Comparison of ENCODE assay signal across 14 cellular contexts in the genomic region with DNA sequence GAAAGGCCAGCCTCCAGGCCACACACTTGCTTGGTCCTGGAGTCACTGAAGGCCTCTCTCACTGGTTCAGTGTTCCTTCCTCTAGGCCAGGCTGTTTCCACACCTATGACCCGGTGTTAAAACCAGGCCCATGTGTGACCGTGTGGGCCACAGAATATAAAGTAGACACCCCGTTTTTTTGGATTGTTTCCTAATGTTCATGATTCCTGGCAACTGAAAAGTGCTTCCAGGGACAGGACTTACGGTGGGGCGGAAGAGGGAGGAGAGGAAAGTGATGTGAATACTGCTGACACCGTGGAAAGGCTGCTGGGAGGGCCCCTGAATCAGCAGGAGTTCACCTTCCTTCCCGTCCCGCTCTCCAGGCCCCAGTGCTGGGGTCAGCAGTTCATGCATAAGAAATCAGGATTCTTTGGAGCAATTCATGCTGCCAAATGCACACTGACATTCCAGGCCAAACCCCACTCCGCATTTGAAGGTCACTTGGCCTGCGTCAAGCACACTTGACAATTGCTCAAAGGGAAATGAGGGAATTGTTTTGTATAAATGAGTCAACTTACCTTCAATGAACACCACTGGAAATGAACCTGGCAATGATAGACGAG.
DNase-seq lines count a peak whose midpoint lies in the region; ATAC-seq and TF ChIP-seq lines count a peak whose summit lies in the region.
"Had no signal": no experiment of that assay in that cellular context is flagged by ENCODE, and none has a peak within 500 bp of the region (broad histone marks: within the 10 kb centered on the region; RNA-seq: fewer than 3 reads in every experiment).

No MANE protein-coding gene starts in this region.

- no peaks in the 10 kb centered on the region for H3K27me3 ChIP-seq in right lobe of liver
- H3K27me3 ChIP-seq: vagina had no signal

- no peaks in the 10 kb centered on the region for H3K9me3 ChIP-seq in right lobe of liver
- H3K9me3 ChIP-seq: vagina had no signal

- H3K36me3 ChIP-seq in right lobe of liver = no peaks in the 10 kb centered on the region
- H3K36me3 ChIP-seq: vagina had no signal

- peaks cover 0 to 14% (median 5%) of the 10 kb centered on the region in 4 donors for H3K4me1 ChIP-seq in right lobe of liver
- H3K4me1 ChIP-seq: vagina had no signal

- TF ChIP-seq CTCF in right lobe of liver (IDR thresholded peaks at IDR 0.05) = no peak

- ATAC-seq in right lobe of liver = peak; percentile 59 to 73 (median 68)
- ATAC-seq in sciatic nerve = peak; percentile 62
- no peak for ATAC-seq in GM21528 (IDR thresholded peaks at IDR 0.05; ENCODE audit: low FRiP score, unreplicated experiment)
- no peak for ATAC-seq in HG03025 (IDR thresholded peaks at IDR 0.05; ENCODE audit: low FRiP score, unreplicated experiment)
- ATAC-seq: activated T-cell treated with anti-CD3 and anti-CD28 coated beads, Interleukin-2, amount 50 U/mL, for 72 hours; stimulated activated naive B cell treated with anti-CD40 and anti-IgM and Interleukin-4, amounts not matched to agents 10 μg/mL and 1 μg/mL and 100 μg/mL, for 72 hours had no signal

- DNase-seq in HEK293T (ENCODE audit: extremely low spot score) = no peak
- peak; percentile 69 for DNase-seq in glomerular endothelial cell (ENCODE audit: extremely low read depth, low read depth, low spot score)
- peak; percentile 58 to 72 (median 67) for DNase-seq in right lobe of liver
- no peak for DNase-seq in sciatic nerve (ENCODE audit: low spot score)
- no peak for DNase-seq in T-helper 1 cell
- DNase-seq in NCI-H146 treated with DMSO at 0.1 percent for 48 hours (lab: John Stamatoyannopoulos, UW; ENCODE audit: unreplicated experiment) = no peak
- DNase-seq: activated CD4-positive, alpha-beta T cell treated with anti-CD3 and anti-CD28 coated beads, Interleukin-2, amount 50 U/mL, for 1 hour; activated T-cell treated with anti-CD3 and anti-CD28 coated beads, Interleukin-2, amount 50 U/mL, for 72 hours; NCI-H2171 treated with DMSO at 0.1 percent for 48 hours; SHP77 treated with DMSO at 0.1 percent for 48 hours; stimulated activated naive B cell treated with anti-CD40 and anti-IgM and Interleukin-4, amounts not matched to agents 10 μg/mL and 1 μg/mL and 100 μg/mL, for 72 hours had no signal

- intact Hi-C loops in right lobe of liver (cut with DNase I) (no loop called here), sciatic nerve (cut with DNase I) (no loop called here)

- POLR2A ChIA-PET in HEK293T (lab: Yijun Ruan, JAX) = no interaction called here

- no peak overlapping the region for H3K4me3 ChIP-seq in right lobe of liver
- H3K4me3 ChIP-seq: vagina had no signal

- no peak for TF ChIP-seq POLR2A in right lobe of liver (IDR thresholded peaks at IDR 0.05)

- H3K27ac ChIP-seq in right lobe of liver = peak overlapping the region in 2 of 3 donors; percentile 18 to 60
- H3K27ac ChIP-seq: vagina had no signal

- CTCF ChIA-PET in HEK293T (lab: Yijun Ruan, JAX) = no interaction called here

- WGBS in right lobe of liver (ENCODE audit: insufficient coverage, low coverage, low lambda C conversion rate, missing lambda C conversion rate) = 67% methylated on average over 8 of the region's 11 CpGs

TF ChIP-seq in HEK293T, 16 proteins besides CTCF, POLR2A, EP300 and RAD21:
- TF ChIP-seq, protein P1, sequence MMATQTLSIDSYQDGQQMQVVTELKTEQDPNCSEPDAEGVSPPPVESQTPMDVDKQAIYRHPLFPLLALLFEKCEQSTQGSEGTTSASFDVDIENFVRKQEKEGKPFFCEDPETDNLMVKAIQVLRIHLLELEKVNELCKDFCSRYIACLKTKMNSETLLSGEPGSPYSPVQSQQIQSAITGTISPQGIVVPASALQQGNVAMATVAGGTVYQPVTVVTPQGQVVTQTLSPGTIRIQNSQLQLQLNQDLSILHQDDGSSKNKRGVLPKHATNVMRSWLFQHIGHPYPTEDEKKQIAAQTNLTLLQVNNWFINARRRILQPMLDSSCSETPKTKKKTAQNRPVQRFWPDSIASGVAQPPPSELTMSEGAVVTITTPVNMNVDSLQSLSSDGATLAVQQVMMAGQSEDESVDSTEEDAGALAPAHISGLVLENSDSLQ (IDR thresholded peaks at IDR 0.05) = no peak
- TF ChIP-seq L3MBTL2 (conservative IDR thresholded peaks at IDR 0.05) = 0 out of 2 replicates have a peak, but pooled peaks have one; percentile 16
TF ChIP-seq in HEK293T: peak in this region for 1.

Comparison
In these comparisons a context has a peak if more than half of its experiments do, and no peak if none do; other contexts are left out.
1. DNase-seq: peak in glomerular endothelial cell (single experiment) and right lobe of liver (3 of 3); none in HEK293T (single experiment), sciatic nerve (single experiment), T-helper 1 cell (0 of 5) and NCI-H146 treated with DMSO at 0.1 percent for 48 hours (single experiment).
2. ATAC-seq: peak in right lobe of liver (4 of 4) and sciatic nerve (single experiment); none in GM21528 (single experiment) and HG03025 (single experiment).